In the genomic region with DNA sequence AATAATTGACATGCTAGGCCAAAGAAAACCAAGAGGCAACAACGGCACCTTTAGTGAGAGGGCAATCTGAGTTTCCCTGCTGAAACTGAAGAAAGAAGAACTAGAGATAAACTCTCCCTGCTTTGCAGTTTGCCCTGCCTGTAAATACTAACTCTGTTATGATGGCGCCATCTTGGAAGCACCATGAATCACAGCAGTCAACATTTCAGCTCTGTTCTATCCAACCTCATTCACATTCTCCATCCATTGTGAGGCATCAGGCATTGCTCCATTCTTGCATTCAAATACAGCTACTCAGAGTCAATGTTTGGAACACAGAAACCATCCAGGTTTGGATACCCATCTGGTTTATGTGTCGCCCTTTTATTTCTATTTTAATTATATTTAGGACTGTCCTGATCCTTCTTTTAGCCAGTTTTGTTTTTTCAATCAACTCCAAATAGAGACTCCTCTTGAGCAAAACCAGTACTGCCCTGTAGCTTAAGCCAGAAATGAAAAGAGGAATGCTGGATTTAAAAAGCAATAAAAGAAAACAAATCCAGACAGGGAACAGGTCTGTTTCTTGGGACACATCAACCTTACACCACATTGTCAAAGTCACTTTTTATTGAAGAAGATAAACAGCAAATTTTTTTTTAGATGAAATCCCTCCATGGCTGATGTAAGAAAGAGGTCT, we compare ENCODE assay signal across 19 cellular contexts.
"Had no signal": no experiment of that assay in that cellular context is flagged by ENCODE, and none has a peak within 500 bp of the region (broad histone marks: within the 10 kb centered on the region; RNA-seq: fewer than 3 reads in every experiment).

No MANE protein-coding gene starts in this region.

- H3K4me3 ChIP-seq: body of pancreas, dorsolateral prefrontal cortex, lung, skin epidermis, suprapubic skin had no signal

- H3K4me1 ChIP-seq: body of pancreas, foreskin keratinocyte, suprapubic skin had no signal

- H3K27me3 Mint-ChIP-seq: type B pancreatic cell had no signal

- H3K36me3 ChIP-seq: suprapubic skin had no signal

- H3K27me3 ChIP-seq: body of pancreas, dorsolateral prefrontal cortex, suprapubic skin had no signal

- H3K4me3 Mint-ChIP-seq: activated naive CD8-positive, alpha-beta T cell treated with anti-CD3 and anti-CD28 coated beads, Interleukin-2, amount 10 ng/mL, durations not matched to agents 7 days and 5 days; nephron; stimulated activated naive CD8-positive, alpha-beta T cell treated with anti-CD3 and anti-CD28 coated beads, Interleukin-15, Interleukin-2, amounts not matched to agents 100 ng/mL and 50 ng/mL, for 24 hours; T-helper 17 cell; type B pancreatic cell had no signal

- H3K9me3 ChIP-seq: body of pancreas, suprapubic skin had no signal

- ATAC-seq: body of pancreas, foreskin keratinocyte, T-helper 17 cell had no signal

- H3K4me1 Mint-ChIP-seq: T-helper 17 cell had no signal

- H3K36me3 Mint-ChIP-seq: activated naive CD8-positive, alpha-beta T cell treated with anti-CD3 and anti-CD28 coated beads, Interleukin-2, amount 10 ng/mL, durations not matched to agents 7 days and 5 days; type B pancreatic cell had no signal

- H3K9me3 Mint-ChIP-seq: activated naive CD8-positive, alpha-beta T cell treated with anti-CD3 and anti-CD28 coated beads, Interleukin-2, amount 10 ng/mL, durations not matched to agents 7 days and 5 days; activated T-helper 2 cell treated with anti-CD3 and anti-CD28 coated beads, Interferon-gamma antibody, Interleukin-2, Interleukin-4, amounts not matched to agents 10 μg/mL and 5 μg/mL and 100 μg/mL, durations not matched to agents 14 hours and 24 hours and 36 hours; nephron; stimulated activated naive CD8-positive, alpha-beta T cell treated with anti-CD3 and anti-CD28 coated beads, Interleukin-15, Interleukin-2, amounts not matched to agents 100 ng/mL and 50 ng/mL, for 24 hours; type B pancreatic cell had no signal

- DNase-seq: activated CD4-positive, alpha-beta T cell treated with anti-CD3 and anti-CD28 coated beads, Interleukin-2, amount 50 U/mL, for 48 hours; activated naive CD4-positive, alpha-beta T cell treated with Interleukin-2 at 50 U/mL for 16 hours; activated naive CD8-positive, alpha-beta T cell treated with anti-CD3 and anti-CD28 coated beads, Interleukin-2, amount 10 ng/mL, durations not matched to agents 7 days and 5 days; body of pancreas; dorsolateral prefrontal cortex; foreskin keratinocyte; nucleus accumbens; stimulated activated CD4-positive, alpha-beta T cell treated with anti-CD3 and anti-CD28 coated beads, Interleukin-15, amount 100 ng/mL, for 24 hours; stimulated activated CD4-positive, alpha-beta T cell treated with anti-CD3 and anti-CD28 coated beads, Interleukin-2, amount 100 ng/mL, for 48 hours; T-helper 17 cell had no signal

- FAIRE-seq: keratinocyte had no signal

- H3K27ac ChIP-seq: body of pancreas, dorsolateral prefrontal cortex, epithelial cell of prostate, foreskin keratinocyte, skin epidermis, suprapubic skin had no signal
